17 cellular contexts compared by ENCODE assay signal in genomic region chr12:116933101-116933500, GRCh38. TPM values are rescaled to one million over a fixed set of nuclear protein-coding genes. Genes with fewer than 3 reads are reported as not detected.
"Had no signal": no experiment of that assay in that cellular context is flagged by ENCODE, and none has a peak within 500 bp of the region (broad histone marks: within the 10 kb centered on the region; RNA-seq: fewer than 3 reads in every experiment).

No MANE protein-coding gene starts in this region.

- DNase-seq: activated B cell treated with CpG ODN at 0.5 μM for 24 hours; activated CD4-positive, alpha-beta T cell treated with anti-CD3 and anti-CD28 coated beads, Interleukin-2, amount 10 ng/mL, durations not matched to agents 24 days and 14 days; activated gamma-delta T cell treated with Interleukin-2 at 50 U/mL for 16 hours; amniotic stem cell; body of pancreas; cortex of kidney; effector CD8-positive, alpha-beta T cell; left ventricle myocardium inferior; mesenchymal stem cell; natural killer cell; posterior cingulate gyrus; stimulated activated CD4-positive, alpha-beta T cell treated with anti-CD3 and anti-CD28 coated beads, Interleukin-2, amount 100 ng/mL, for 48 hours; stimulated activated naive B cell treated with anti-CD40 and anti-IgM and Interleukin-4, amounts not matched to agents 10 μg/mL and 1 μg/mL and 100 μg/mL, for 72 hours; T-helper 2 cell had no signal

- H3K9me3 ChIP-seq: body of pancreas, gastroesophageal sphincter, vagina had no signal

- ATAC-seq: gastroesophageal sphincter; natural killer cell; stimulated activated naive B cell treated with anti-CD40 and anti-IgM and Interleukin-4, amounts not matched to agents 10 μg/mL and 1 μg/mL and 100 μg/mL, for 72 hours had no signal

- H3K36me3 ChIP-seq: vagina had no signal

- H3K27ac ChIP-seq: body of pancreas, gastroesophageal sphincter, left ventricle myocardium inferior, tibial nerve, vagina had no signal

- H3K27me3 ChIP-seq: body of pancreas, gastroesophageal sphincter, tibial nerve, vagina had no signal

- H3K4me3 ChIP-seq: body of pancreas, gastroesophageal sphincter, left ventricle myocardium inferior, tibial nerve, vagina had no signal

RNA-seq across cellular contexts. Expression of gene HRK, which starts 51.9 kb away (rescaled TPM):
- total RNA-seq: activated CD4-positive, alpha-beta T cell treated with anti-CD3 and anti-CD28 coated beads, Interleukin-2, amount 10 ng/mL, durations not matched to agents 24 days and 14 days; body of pancreas; vagina had no signal
